8 cellular contexts compared by ENCODE assay signal in genomic region chr17:1186923-1187771, GRCh38. TPM values are rescaled to one million over a fixed set of nuclear protein-coding genes. Genes with fewer than 3 reads are reported as not detected.
DNase-seq lines count a peak whose midpoint lies in the region; ATAC-seq and TF ChIP-seq lines count a peak whose summit lies in the region.

No MANE protein-coding gene starts in this region.

- no peak overlapping the region for H3K27ac ChIP-seq in CD8-positive, alpha-beta T cell (ENCODE audit: low read depth, low read length)
- H3K27ac ChIP-seq in RWPE1 (no peak overlapping the region), neural cell (ENCODE audit: low read length) (no peak overlapping the region)

- POLR2A ChIA-PET in CD8-positive, alpha-beta T cell (lab: Charles Lee): interaction anchor here (0.7 to 2.4 kb wide), 2 partner anchors 11 to 14 kb away, joined by 3 to 11 read pairs; no protein-coding TSS in a partner anchor
- POLR2A ChIA-PET in RWPE1 (lab: Yijun Ruan, JAX; ENCODE audit: low non-redundant PET): no interaction called here

- H3K4me1 ChIP-seq in CD8-positive, alpha-beta T cell (ENCODE audit: insufficient read depth, low read length): no peaks in the 10 kb centered on the region

- H3K4me3 Mint-ChIP-seq in CD8-positive, alpha-beta T cell: no peak overlapping the region

- H3K9ac ChIP-seq in neural cell (ENCODE audit: low read length): no peak overlapping the region

- H3K9me3 ChIP-seq in CD8-positive, alpha-beta T cell (ENCODE audit: low read length): no peaks in the 10 kb centered on the region
- no peaks in the 10 kb centered on the region for H3K9me3 ChIP-seq in neural cell (ENCODE audit: low read length)

- intact Hi-C loops in CD8-positive, alpha-beta T cell (cut with DNase I, micrococcal nuclease): loop anchor here (1.0 to 2.0 kb wide), 2 partner anchors 64 to 128 kb away; no protein-coding TSS in a partner anchor

- H3K4me1 Mint-ChIP-seq in CD8-positive, alpha-beta T cell (ENCODE audit: low read depth): peaks cover 9% of the 10 kb centered on the region

- no peaks in the 10 kb centered on the region for H3K27me3 Mint-ChIP-seq in CD8-positive, alpha-beta T cell (ENCODE audit: low read depth)

- no peak overlapping the region for H3K4me2 ChIP-seq in neural cell (ENCODE audit: low read length)

- H4K20me1 ChIP-seq in neural cell (ENCODE audit: insufficient read depth): no peaks in the 10 kb centered on the region

- peak; percentile 78 for TF ChIP-seq CTCF in CD8-positive, alpha-beta T cell (IDR thresholded peaks at IDR 0.05)
- TF ChIP-seq CTCF in RWPE1 (conservative IDR thresholded peaks at IDR 0.05; ENCODE audit: low read depth) (peak; percentile 97), fibroblast of the aortic adventitia (IDR thresholded peaks at IDR 0.05; ENCODE audit: insufficient read depth, low read length) (peak; percentile 99), neural cell (IDR thresholded peaks at IDR 0.05; ENCODE audit: poor library complexity, severe bottlenecking) (peak; percentile 96)

- H2AFZ ChIP-seq in neural cell (ENCODE audit: low read depth, low read length): no peak overlapping the region

- no peaks in the 10 kb centered on the region for H3F3A ChIP-seq in neural cell (ENCODE audit: insufficient read depth, low read length, poor library complexity, severe bottlenecking)

- no peaks in the 10 kb centered on the region for H3K9me2 ChIP-seq in neural cell (ENCODE audit: insufficient read depth, low read length)

- peak; percentile 97 for ATAC-seq in CD8-positive, alpha-beta T cell
- peak; percentile 85 for ATAC-seq in stimulated activated naive CD8-positive, alpha-beta T cell treated with anti-CD3 and anti-CD28 coated beads, Interleukin-15, Interleukin-2, amounts not matched to agents 100 U/mL and 50 U/mL, for 24 hours
- ATAC-seq in HG03520 (IDR thresholded peaks at IDR 0.05; ENCODE audit: unreplicated experiment): no peak

- no peaks in the 10 kb centered on the region for H3K36me3 ChIP-seq in CD8-positive, alpha-beta T cell (ENCODE audit: insufficient read depth, low read length)
- no peaks in the 10 kb centered on the region for H3K36me3 ChIP-seq in neural cell (ENCODE audit: insufficient read depth, low read length)

- no peak for TF ChIP-seq EP300 in neural cell (conservative IDR thresholded peaks at IDR 0.05; ENCODE audit: poor library complexity, severe bottlenecking)

- no peaks in the 10 kb centered on the region for H3K9me3 Mint-ChIP-seq in CD8-positive, alpha-beta T cell

- no peaks in the 10 kb centered on the region for H3K79me2 ChIP-seq in neural cell (replicated peaks; ENCODE audit: insufficient read depth, low read length)

- peak; percentile 83 for TF ChIP-seq RAD21 in neural cell (conservative IDR thresholded peaks at IDR 0.05)

- H3K36me3 Mint-ChIP-seq in CD8-positive, alpha-beta T cell: no peaks in the 10 kb centered on the region

- peak; percentile 54 to 85 (median 69) for DNase-seq in CD8-positive, alpha-beta T cell
- DNase-seq in HPDE6-E6E7 (ENCODE audit: extremely low spot score): peak; percentile 93
- peak; percentile 78 for DNase-seq in RWPE1 (ENCODE audit: low spot score)
- peak; percentile 64 for DNase-seq in activated T-helper 9 cell treated with anti-CD3 and anti-CD28 coated beads, Interleukin-2, amount 50 U/mL, for 16 hours (ENCODE audit: low read depth)
- peak; percentile 91 for DNase-seq in fibroblast of the aortic adventitia (ENCODE audit: low read depth)
- DNase-seq in stimulated activated naive CD8-positive, alpha-beta T cell treated with anti-CD3 and anti-CD28 coated beads, Interleukin-15, Interleukin-2, amounts not matched to agents 100 U/mL and 50 U/mL, for 24 hours: peak; percentile 82

- no peak overlapping the region for H3K27ac Mint-ChIP-seq in CD8-positive, alpha-beta T cell

- no peak overlapping the region for H3K4me3 ChIP-seq in CD8-positive, alpha-beta T cell (ENCODE audit: low read depth, low read length)
- H3K4me3 ChIP-seq in fibroblast of the aortic adventitia (ENCODE audit: low read depth, low read length): peak overlapping the region; percentile 46
- H3K4me3 ChIP-seq in neural cell (ENCODE audit: low read length): no peak overlapping the region

- H3K27me3 ChIP-seq in CD8-positive, alpha-beta T cell (ENCODE audit: insufficient read depth, low read length): no peaks in the 10 kb centered on the region
- H3K27me3 ChIP-seq in neural cell (ENCODE audit: insufficient read depth, low read depth, low read length): no peaks in the 10 kb centered on the region

- CTCF ChIA-PET in CD8-positive, alpha-beta T cell (lab: Charles Lee): interaction anchor here (0.7 to 7.0 kb wide), 27 partner anchors 9 to 153 kb away, joined by 3 to 137 read pairs (median 5); no protein-coding TSS in a partner anchor
- CTCF ChIA-PET in RWPE1 (lab: Yijun Ruan, JAX): interaction anchor here (0.6 to 4.9 kb wide), 19 partner anchors 8 to 147 kb away, joined by 3 to 42 read pairs (median 4); no protein-coding TSS in a partner anchor

TF ChIP-seq in neural cell, 6 proteins besides CTCF, POLR2A, EP300 and RAD21:
- TF ChIP-seq SMC3 (conservative IDR thresholded peaks at IDR 0.05; ENCODE audit: poor library complexity) (peak; percentile 97), TAF1 (IDR thresholded peaks at IDR 0.05; ENCODE audit: low read depth) (no peak), REST (IDR thresholded peaks at IDR 0.05; ENCODE audit: borderline replicate concordance) (no peak), POLR2AphosphoS5 (IDR thresholded peaks at IDR 0.05) (no peak), EZH2 (IDR thresholded peaks at IDR 0.05; ENCODE audit: borderline replicate concordance, insufficient read depth, low read length, poor library complexity, severe bottlenecking) (no peak), MXI1 (conservative IDR thresholded peaks at IDR 0.05; ENCODE audit: poor library complexity, severe bottlenecking) (peak; percentile 28)

RNA-seq across cellular contexts. Expression of gene ABR, which starts 7.4 kb away (rescaled TPM):
- 10 to 100 TPM; 46.4 to 48.7 TPM for total RNA-seq in CD8-positive, alpha-beta T cell
- total RNA-seq in fibroblast of the aortic adventitia (ENCODE audit: low replicate concordance): 76.8 and 83.1 TPM in 2 replicates
- 34.5 and 45.2 TPM in 2 replicates for polyA plus RNA-seq in neural cell
- polyA minus RNA-seq in neural cell: 79.5 and 103 TPM in 2 replicates
